15 cellular contexts compared by ENCODE assay signal in the genomic region with DNA sequence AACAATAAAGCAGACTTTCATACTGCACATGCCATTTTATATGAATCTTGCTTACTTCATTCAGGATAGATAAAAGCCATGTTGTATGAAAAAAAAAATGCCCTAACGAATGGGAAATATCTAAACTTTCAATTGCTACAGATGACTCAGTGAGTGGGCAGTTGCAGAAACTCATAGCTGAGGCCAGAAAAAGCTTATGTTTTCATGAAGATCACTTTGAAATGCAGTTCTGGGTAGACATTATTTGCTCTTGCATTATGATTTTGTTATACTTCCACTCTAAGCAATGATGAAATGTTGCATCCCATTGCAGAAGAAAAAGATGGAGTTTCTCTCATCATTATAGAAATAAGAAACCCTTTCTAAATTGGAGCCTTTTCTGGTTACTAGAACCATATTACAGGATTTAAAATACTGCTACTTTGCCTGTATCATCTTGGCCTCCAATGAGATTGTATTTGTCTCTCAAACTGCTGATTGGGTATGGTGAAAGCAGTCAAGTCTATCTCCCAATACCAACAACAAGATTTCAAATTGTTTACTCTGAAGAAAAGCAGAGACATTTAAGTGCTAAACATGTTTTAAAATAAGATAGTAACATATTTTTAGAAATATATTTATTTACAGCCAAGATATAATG. TPM values are rescaled to one million over a fixed set of nuclear protein-coding genes. Genes with fewer than 3 reads are reported as not detected.
DNase-seq lines count a peak whose midpoint lies in the region; ATAC-seq and TF ChIP-seq lines count a peak whose summit lies in the region.
"Had no signal": no experiment of that assay in that cellular context is flagged by ENCODE, and none has a peak within 500 bp of the region (broad histone marks: within the 10 kb centered on the region; RNA-seq: fewer than 3 reads in every experiment).

No MANE protein-coding gene starts in this region.

- peak overlapping the region; percentile 85 for H2BK5ac ChIP-seq in IMR-90 (ENCODE audit: low read depth, low read length, poor library complexity, severe bottlenecking)

- H2BK120ac ChIP-seq in IMR-90 (ENCODE audit: low read depth, low read length) = peak overlapping the region; percentile 68

- H3K56ac ChIP-seq in IMR-90 (ENCODE audit: extremely low read depth, insufficient read depth, low read length) = peak overlapping the region; percentile 62; the same call in 1 of the 2 replicates

- H2AK9ac ChIP-seq in IMR-90 (replicated peaks; ENCODE audit: low read depth, low read length, poor library complexity) = no peak overlapping the region

- no peaks in the 10 kb centered on the region; the same call in 1 of the 2 replicates for H3K4me1 ChIP-seq in IMR-90 (ENCODE audit: control insufficient read depth, insufficient read depth, low read length)
- peaks cover 24% of the 10 kb centered on the region for H3K4me1 ChIP-seq in osteoblast (ENCODE audit: insufficient read depth, low read length)
- H3K4me1 ChIP-seq in Peyer's patch = no peaks in the 10 kb centered on the region

- POLR2A ChIA-PET in IMR-90 (lab: Charles Lee; ENCODE audit: unreplicated experiment) = interaction anchor here (0.5 kb wide), 1 partner anchor 20 kb away, joined by 3 read pairs; no protein-coding TSS in a partner anchor

- no peak for TF ChIP-seq POLR2A in IMR-90 (IDR thresholded peaks at IDR 0.05; ENCODE audit: low read depth, low read length)
- TF ChIP-seq POLR2A in Peyer's patch (IDR thresholded peaks at IDR 0.05) = no peak

- 0 out of 2 replicates have a peak overlapping the region, but pooled peaks have one; percentile 74 for H3K14ac ChIP-seq in IMR-90 (replicated peaks; ENCODE audit: low read depth, low read length)

- no CpG with 5 or more reads among the region's 1 CpG for WGBS in IMR-90 (ENCODE audit: extremely low coverage in 2 of 2, insufficient read length in 1 of 2), 2 experiments

- CTCF ChIA-PET in IMR-90 (lab: Yijun Ruan, JAX) = no interaction called here

- no peak overlapping the region for H2BK15ac ChIP-seq in IMR-90 (ENCODE audit: low read depth, low read length)

- DNase-seq in Daoy (ENCODE audit: low read depth) = peak; percentile 22
- peak; percentile 90 for DNase-seq in IMR-90
- peak; percentile 61 for DNase-seq in brain microvascular endothelial cell
- peak; percentile 55 for DNase-seq in osteoblast (ENCODE audit: insufficient read length, low spot score, missing footprints)
- no peak for DNase-seq in Peyer's patch
- DNase-seq in NCI-H1436 (lab: John Stamatoyannopoulos, UW) = no peak
- no peak for DNase-seq in NCI-H2081 (lab: John Stamatoyannopoulos, UW)
- DNase-seq in Right ventricle myocardium inferior (ENCODE audit: missing footprints) = no peak
- DNase-seq: activated CD4-positive, alpha-beta T cell treated with anti-CD3 and anti-CD28 coated beads, Interleukin-2, amount 50 U/mL, for 48 hours; foreskin keratinocyte; left colon; NCI-H345; substantia nigra; SW 1271 had no signal

- H3K18ac ChIP-seq in IMR-90 (ENCODE audit: low read depth, low read length) = peak overlapping the region; percentile 61; the same call in 1 of the 2 replicates

- H2AK5ac ChIP-seq in IMR-90 (ENCODE audit: low read depth, low read length) = no peak overlapping the region

- H3K79me1 ChIP-seq in IMR-90 (ENCODE audit: low read depth in 1 of 2, low read length in 2 of 2) = peaks cover 6 to 48% of the 10 kb centered on the region in 2 experiments; a peak in 3 of 4 replicates

- H4K91ac ChIP-seq in IMR-90 (ENCODE audit: insufficient read depth, low read depth, low read length) = peak overlapping the region; percentile 79

- TF ChIP-seq CTCF in IMR-90 (conservative IDR thresholded peaks at IDR 0.05; ENCODE audit: low read depth, low read length) (no peak), brain microvascular endothelial cell (IDR thresholded peaks at IDR 0.05; ENCODE audit: low read depth, low read length, missing control alignments) (no peak), osteoblast (IDR thresholded peaks at IDR 0.05; ENCODE audit: extremely low read depth, low read depth, low read length) (no peak), Peyer's patch (IDR thresholded peaks at IDR 0.05) (no peak)

- in situ Hi-C loops in IMR-90 (cut with MboI; ENCODE audit: low sequenced_read_pairs) (no loop called here), brain microvascular endothelial cell (cut with HindIII; ENCODE audit: low pct_ligation_motif_present, low sequenced_read_pairs) (no loop called here)

- peaks cover 96% of the 10 kb centered on the region for H3K79me2 ChIP-seq in osteoblast (ENCODE audit: insufficient read depth, low read length)

- ATAC-seq in IMR-90 (ENCODE audit: low read depth) (peak; percentile 86), Right ventricle myocardium inferior (no peak)
- ATAC-seq: foreskin keratinocyte, left colon had no signal

- H3K4ac ChIP-seq in IMR-90 (ENCODE audit: low read depth, low read length) = peak overlapping the region; percentile 59; the same call in 1 of the 2 replicates

- peak overlapping the region; percentile 78; the same call in 1 of the 2 replicates for H3K9ac ChIP-seq in IMR-90 (ENCODE audit: low read depth, low read length)

- H2BK20ac ChIP-seq in IMR-90 (ENCODE audit: low read depth, low read length) = no peak overlapping the region

- H3K27me3 ChIP-seq in IMR-90 (ENCODE audit: control insufficient read depth, insufficient read depth, low read length) (no peaks in the 10 kb centered on the region), brain microvascular endothelial cell (replicated peaks) (no peaks in the 10 kb centered on the region), osteoblast (ENCODE audit: insufficient read depth, low read length) (no peaks in the 10 kb centered on the region), Peyer's patch (no peaks in the 10 kb centered on the region)
- H3K27me3 ChIP-seq: foreskin keratinocyte, neutrophil had no signal

- H4K5ac ChIP-seq in IMR-90 (ENCODE audit: low read depth, low read length) = peak overlapping the region; percentile 23; the same call in 1 of the 2 replicates

- peaks cover 52% of the 10 kb centered on the region for H4K20me1 ChIP-seq in IMR-90 (ENCODE audit: insufficient read depth, low read length)
- H4K20me1 ChIP-seq in osteoblast (ENCODE audit: insufficient read depth, low read length) = peaks cover 66% of the 10 kb centered on the region

- no peak for TF ChIP-seq RAD21 in IMR-90 (IDR thresholded peaks at IDR 0.05; ENCODE audit: low read length)

- dilution Hi-C loops in IMR-90 (cut with HindIII; ENCODE audit: low sequenced_read_pairs, unreplicated experiment) = no loop called here

- H3K9me3 ChIP-seq in IMR-90 (ENCODE audit: control insufficient read depth, insufficient read depth, low read length) (peaks cover 5% of the 10 kb centered on the region; the same call in 1 of the 2 replicates), osteoblast (ENCODE audit: low read depth, low read length) (peaks cover 4% of the 10 kb centered on the region), Peyer's patch (peaks cover 0 to 7% (median 0%) of the 10 kb centered on the region in 4 donors)
- H3K9me3 ChIP-seq: neutrophil had no signal

- BruUV-seq in IMR-90 (replicated peaks; lab: Mats Ljungman, UMichigan) = no TSS peak

- H3K27ac ChIP-seq in IMR-90 (ENCODE audit: insufficient read depth, low read length) (peak overlapping the region; percentile 72; the same call in 1 of the 2 replicates), brain microvascular endothelial cell (peak overlapping the region; percentile 38), osteoblast (ENCODE audit: low read depth, low read length) (peak overlapping the region; percentile 67), Peyer's patch (no peak overlapping the region)
- H3K27ac ChIP-seq: foreskin keratinocyte, neutrophil had no signal

- H3K36me3 ChIP-seq in IMR-90 (ENCODE audit: control insufficient read depth, insufficient read depth, low read length) (0 out of 2 replicates have a peak, but pooled peaks cover 2% of the 10 kb centered on the region), brain microvascular endothelial cell (replicated peaks) (no peaks in the 10 kb centered on the region), osteoblast (ENCODE audit: insufficient read depth, low read length) (no peaks in the 10 kb centered on the region), Peyer's patch (no peaks in the 10 kb centered on the region)
- H3K36me3 ChIP-seq: neutrophil had no signal

- H2AFZ ChIP-seq in IMR-90 (replicated peaks; ENCODE audit: low read length, poor library complexity) (no peak overlapping the region), osteoblast (ENCODE audit: low read length) (no peak overlapping the region)

- no peak overlapping the region; the same call in 1 of the 2 replicates for H3K23ac ChIP-seq in IMR-90 (ENCODE audit: low read depth, low read length)

- H3K4me2 ChIP-seq in IMR-90 (ENCODE audit: low read depth, low read length) (peak overlapping the region; percentile 89), osteoblast (ENCODE audit: insufficient read depth, low read length) (peak overlapping the region; percentile 59)

- H3K4me3 ChIP-seq in IMR-90 (ENCODE audit: insufficient read depth, low read depth, low read length) (no peak overlapping the region), brain microvascular endothelial cell (ENCODE audit: low read depth, low read length) (no peak overlapping the region), osteoblast (ENCODE audit: insufficient read depth, low read length) (peak overlapping the region; percentile 6), Peyer's patch (no peak overlapping the region)

- peak overlapping the region in 1 of 2 experiments; percentile 61; a peak in 1 of 4 replicates for H4K8ac ChIP-seq in IMR-90 (ENCODE audit: low read depth in 2 of 2, low read length in 2 of 2)

- peaks cover 3% of the 10 kb centered on the region; the same call in 1 of the 2 replicates for H3K9me1 ChIP-seq in IMR-90 (ENCODE audit: insufficient read depth, low read length)

- intact Hi-C loops in IMR-90 (cut with micrococcal nuclease) (no loop called here), Right ventricle myocardium inferior (cut with DNase I) (no loop called here)

TF ChIP-seq in IMR-90, 13 proteins besides CTCF, POLR2A, EP300 and RAD21 (continues in another document):
- TF ChIP-seq SMC3 (IDR thresholded peaks at IDR 0.05; ENCODE audit: low read depth, low read length) = no peak

RNA-seq across cellular contexts. Expression of gene PEAK1, which starts 17.0 kb away (rescaled TPM):
- 11.0 and 12.7 TPM in 2 replicates for total RNA-seq in Daoy (2014; rRNA removed; shearing (Covaris generic))
- 43.9 and 49.2 TPM in 2 replicates for total RNA-seq in IMR-90 (2012; rRNA removed)
- 21.5 TPM in 2 replicates for polyA plus RNA-seq in IMR-90 (2012; rRNA removed)
- 9.7 and 11.4 TPM in 2 replicates for polyA plus RNA-seq in IMR-90 (2012; cell fraction: cytosol; rRNA removed)
- 15.4 and 44.4 TPM in 2 replicates for polyA plus RNA-seq in IMR-90 (2012; cell fraction: nucleus; rRNA removed; ENCODE audit: low replicate concordance)
- total RNA-seq in osteoblast = 128 and 133 TPM in 2 replicates
- total RNA-seq in Peyer's patch = 10 to 100 TPM; 28.7 to 81.7 (median 52.4) TPM
- 66.6 TPM for total RNA-seq in Right ventricle myocardium inferior

RNA-seq across cellular contexts. Expression of gene HMG20A, which starts 17.8 kb away (rescaled TPM):
- 14.6 and 16.4 TPM in 2 replicates for total RNA-seq in Daoy (2014; rRNA removed; shearing (Covaris generic))
- total RNA-seq in IMR-90 (2012; rRNA removed) (25.3 and 28.6 TPM in 2 replicates), osteoblast (30.8 and 33.0 TPM in 2 replicates), Peyer's patch (100 to 1,000 TPM in 1 of 4 donors, 10 to 100 TPM in 3; 38.4 to 122 (median 41.6) TPM), Right ventricle myocardium inferior (30.1 TPM)
- polyA plus RNA-seq in IMR-90 (2012; rRNA removed) = 22.0 and 22.3 TPM in 2 replicates
- polyA plus RNA-seq in IMR-90 (2012; cell fraction: cytosol; rRNA removed) = 7.2 and 10.0 TPM in 2 replicates
- 13.0 and 45.0 TPM in 2 replicates for polyA plus RNA-seq in IMR-90 (2012; cell fraction: nucleus; rRNA removed; ENCODE audit: low replicate concordance)

Comparison
In these comparisons a context has a peak if more than half of its experiments do, and no peak if none do; other contexts are left out.
1. DNase-seq: peak in Daoy (single experiment), IMR-90 (single experiment), brain microvascular endothelial cell (single experiment) and osteoblast (single experiment); none in Peyer's patch (0 of 3), NCI-H1436 (single experiment), NCI-H2081 (0 of 2) and Right ventricle myocardium inferior (single experiment).
2. H3K27ac ChIP-seq: peak in IMR-90 (single experiment), brain microvascular endothelial cell (single experiment) and osteoblast (single experiment); none in Peyer's patch (0 of 4).